In the genomic region with DNA sequence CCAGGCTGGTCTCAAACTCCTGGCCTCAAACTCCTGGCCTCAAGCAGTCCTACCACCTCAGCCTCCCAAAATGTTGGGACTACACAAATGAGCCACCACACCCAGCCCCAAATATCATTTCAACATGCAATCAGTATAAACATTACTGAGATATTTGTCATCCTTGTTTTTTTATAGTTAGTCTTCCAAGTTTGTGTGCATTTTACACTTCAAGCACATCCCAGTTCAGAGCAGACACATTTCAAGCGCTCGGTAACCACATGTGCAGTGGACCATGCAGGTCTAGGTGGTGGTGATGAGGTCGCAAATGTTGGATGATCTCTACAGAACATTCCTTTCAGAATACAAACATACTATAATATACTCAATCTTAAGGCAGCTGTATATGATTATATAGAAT, we compare ENCODE assay signal across 16 cellular contexts.
"Had no signal": no experiment of that assay in that cellular context is flagged by ENCODE, and none has a peak within 500 bp of the region (broad histone marks: within the 10 kb centered on the region; RNA-seq: fewer than 3 reads in every experiment).

No MANE protein-coding gene starts in this region.

- DNase-seq: activated CD4-positive, alpha-beta memory T cell treated with anti-CD3 and anti-CD28 coated beads for 36 hours; activated CD4-positive, alpha-beta T cell treated with anti-CD3 and anti-CD28 coated beads for 36 hours; activated CD8-positive, alpha-beta memory T cell treated with anti-CD3 and anti-CD28 coated beads, Interleukin-2, amount 10 ng/mL, durations not matched to agents 7 days and 5 days; activated naive CD4-positive, alpha-beta T cell treated with anti-CD3 and anti-CD28 coated beads, Interleukin-2, amount 10 ng/mL, durations not matched to agents 7 days and 5 days; activated T-cell treated with anti-CD3 and anti-CD28 coated beads, Interleukin-2, amount 50 U/mL, for 1 hour; dorsolateral prefrontal cortex; erythroblast; glutamatergic neuron; lower lobe of right lung; thyroid gland had no signal

- H3K4me3 ChIP-seq: lower lobe of right lung, neural progenitor cell, thyroid gland had no signal

- H3K27ac ChIP-seq: dorsolateral prefrontal cortex, lower lobe of right lung, neural progenitor cell, thyroid gland had no signal

- H3K4me1 Mint-ChIP-seq: activated CD4-positive, alpha-beta T cell treated with anti-CD3 and anti-CD28 coated beads for 36 hours; activated CD8-positive, alpha-beta memory T cell treated with anti-CD3 and anti-CD28 coated beads, Interleukin-2, amount 10 ng/mL, durations not matched to agents 7 days and 5 days; activated naive CD4-positive, alpha-beta T cell treated with anti-CD3 and anti-CD28 coated beads, Interleukin-2, amount 10 ng/mL, durations not matched to agents 7 days and 5 days; stimulated activated effector memory CD8-positive, alpha-beta T cell treated with anti-CD3 and anti-CD28 coated beads, Interleukin-12 subunit alpha, Interleukin-12 subunit beta, amount 100 ng/mL, for 72 hours had no signal

- H3K36me3 ChIP-seq: lower lobe of right lung, neural progenitor cell, thyroid gland had no signal

- H3K4me3 Mint-ChIP-seq: activated CD4-positive, alpha-beta memory T cell treated with anti-CD3 and anti-CD28 coated beads for 36 hours; activated CD4-positive, alpha-beta T cell treated with anti-CD3 and anti-CD28 coated beads for 36 hours; activated CD8-positive, alpha-beta memory T cell treated with anti-CD3 and anti-CD28 coated beads, Interleukin-2, amount 10 ng/mL, durations not matched to agents 7 days and 5 days; activated naive CD4-positive, alpha-beta T cell treated with anti-CD3 and anti-CD28 coated beads, Interleukin-2, amount 10 ng/mL, durations not matched to agents 7 days and 5 days; mesothelial cell of epicardium; neural progenitor cell; stimulated activated effector memory CD8-positive, alpha-beta T cell treated with anti-CD3 and anti-CD28 coated beads, Interleukin-12 subunit alpha, Interleukin-12 subunit beta, amount 100 ng/mL, for 72 hours; T-helper 1 cell treated with Interleukin-12 subunit alpha and Interleukin-12 subunit beta and Interleukin-4 antibody, amounts not matched to agents 30 μg/mL and 1 μg/mL, for 36 hours had no signal

- H3K36me3 Mint-ChIP-seq: activated CD4-positive, alpha-beta memory T cell treated with anti-CD3 and anti-CD28 coated beads for 36 hours; activated CD8-positive, alpha-beta memory T cell treated with anti-CD3 and anti-CD28 coated beads, Interleukin-2, amount 10 ng/mL, durations not matched to agents 7 days and 5 days; activated naive CD4-positive, alpha-beta T cell treated with anti-CD3 and anti-CD28 coated beads, Interleukin-2, amount 10 ng/mL, durations not matched to agents 7 days and 5 days; mesothelial cell of epicardium; stimulated activated effector memory CD8-positive, alpha-beta T cell treated with anti-CD3 and anti-CD28 coated beads, Interleukin-12 subunit alpha, Interleukin-12 subunit beta, amount 100 ng/mL, for 72 hours had no signal

- ATAC-seq: activated CD4-positive, alpha-beta T cell treated with anti-CD3 and anti-CD28 coated beads for 36 hours; activated CD8-positive, alpha-beta memory T cell treated with anti-CD3 and anti-CD28 coated beads, Interleukin-2, amount 10 ng/mL, durations not matched to agents 7 days and 5 days; lower lobe of right lung; sciatic nerve; stimulated activated effector memory CD8-positive, alpha-beta T cell treated with anti-CD3 and anti-CD28 coated beads, Interleukin-12 subunit alpha, Interleukin-12 subunit beta, amount 100 ng/mL, for 72 hours had no signal

- H3K4me2 ChIP-seq: neural progenitor cell had no signal

- H3K27ac Mint-ChIP-seq: activated CD4-positive, alpha-beta memory T cell treated with anti-CD3 and anti-CD28 coated beads for 36 hours; activated CD4-positive, alpha-beta T cell treated with anti-CD3 and anti-CD28 coated beads for 36 hours; activated CD8-positive, alpha-beta memory T cell treated with anti-CD3 and anti-CD28 coated beads, Interleukin-2, amount 10 ng/mL, durations not matched to agents 7 days and 5 days; activated naive CD4-positive, alpha-beta T cell treated with anti-CD3 and anti-CD28 coated beads, Interleukin-2, amount 10 ng/mL, durations not matched to agents 7 days and 5 days; mesothelial cell of epicardium; neural progenitor cell; stimulated activated effector memory CD8-positive, alpha-beta T cell treated with anti-CD3 and anti-CD28 coated beads, Interleukin-12 subunit alpha, Interleukin-12 subunit beta, amount 100 ng/mL, for 72 hours; T-helper 1 cell treated with Interleukin-12 subunit alpha and Interleukin-12 subunit beta and Interleukin-4 antibody, amounts not matched to agents 30 μg/mL and 1 μg/mL, for 36 hours had no signal

- H3K9ac ChIP-seq: neural progenitor cell had no signal

- H2AFZ ChIP-seq: neural progenitor cell had no signal

- H3K4me1 ChIP-seq: lower lobe of right lung, thyroid gland had no signal

- H3K27me3 ChIP-seq: dorsolateral prefrontal cortex, neural progenitor cell, thyroid gland had no signal

- H3K9me3 ChIP-seq: lower lobe of right lung, thyroid gland had no signal

- FAIRE-seq: urothelium cell line had no signal

- H3K27me3 Mint-ChIP-seq: activated CD4-positive, alpha-beta memory T cell treated with anti-CD3 and anti-CD28 coated beads for 36 hours; activated CD4-positive, alpha-beta T cell treated with anti-CD3 and anti-CD28 coated beads for 36 hours; activated CD8-positive, alpha-beta memory T cell treated with anti-CD3 and anti-CD28 coated beads, Interleukin-2, amount 10 ng/mL, durations not matched to agents 7 days and 5 days had no signal

- H3K9me3 Mint-ChIP-seq: activated CD4-positive, alpha-beta memory T cell treated with anti-CD3 and anti-CD28 coated beads for 36 hours; activated naive CD4-positive, alpha-beta T cell treated with anti-CD3 and anti-CD28 coated beads, Interleukin-2, amount 10 ng/mL, durations not matched to agents 7 days and 5 days; stimulated activated effector memory CD8-positive, alpha-beta T cell treated with anti-CD3 and anti-CD28 coated beads, Interleukin-12 subunit alpha, Interleukin-12 subunit beta, amount 100 ng/mL, for 72 hours; T-helper 1 cell treated with Interleukin-12 subunit alpha and Interleukin-12 subunit beta and Interleukin-4 antibody, amounts not matched to agents 30 μg/mL and 1 μg/mL, for 36 hours had no signal
